Comparison of ENCODE assay signal across 16 cellular contexts in the genomic region with DNA sequence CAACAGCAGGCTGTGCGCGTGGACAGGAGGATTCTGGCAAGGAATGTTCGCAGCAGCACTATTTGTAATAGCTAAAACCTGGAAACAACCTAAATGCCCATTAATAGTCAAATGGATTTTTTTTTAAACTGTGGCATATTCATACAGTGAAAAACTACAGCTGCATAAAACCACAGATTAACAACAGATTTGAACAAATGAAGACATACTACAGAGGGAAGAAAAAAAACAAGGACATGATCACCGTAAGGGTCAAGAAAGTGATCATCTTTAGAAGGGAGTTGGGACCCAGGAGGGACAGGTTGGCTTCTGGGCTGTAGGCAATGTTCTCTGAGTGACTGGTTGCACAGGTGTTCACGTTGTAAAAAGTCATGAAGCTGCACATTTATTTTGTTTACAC. TPM values are rescaled to one million over a fixed set of nuclear protein-coding genes. Genes with fewer than 3 reads are reported as not detected.
DNase-seq lines count a peak whose midpoint lies in the region; ATAC-seq and TF ChIP-seq lines count a peak whose summit lies in the region.
"Had no signal": no experiment of that assay in that cellular context is flagged by ENCODE, and none has a peak within 500 bp of the region (broad histone marks: within the 10 kb centered on the region; RNA-seq: fewer than 3 reads in every experiment).

No MANE protein-coding gene starts in this region.

- H3K36me3 ChIP-seq in osteoblast (ENCODE audit: insufficient read depth, low read length), result no peaks in the 10 kb centered on the region
- H3K36me3 ChIP-seq: brain microvascular endothelial cell, HAP-1 had no signal

- H3K4me1 Mint-ChIP-seq in activated T-cell treated with anti-CD3 and anti-CD28 coated beads, Interleukin-2, amount 50 U/mL, for 4 hours (ENCODE audit: low read depth), result peaks cover 20% of the 10 kb centered on the region
- H3K4me1 Mint-ChIP-seq in IgD-negative memory B cell (peaks cover 9 to 16% (median 11%) of the 10 kb centered on the region in 3 donors), chondrocyte (ENCODE audit: low read depth) (peaks cover 17% of the 10 kb centered on the region), endothelial cell (ENCODE audit: unreplicated experiment) (peaks cover 21% of the 10 kb centered on the region)

- H4K20me1 ChIP-seq in osteoblast (ENCODE audit: insufficient read depth, low read length), result peaks cover 3% of the 10 kb centered on the region

- H3K27me3 ChIP-seq in osteoblast (ENCODE audit: insufficient read depth, low read length), result peaks cover 53% of the 10 kb centered on the region
- H3K27me3 ChIP-seq: upper lobe of left lung had no signal

- H3K9me3 ChIP-seq in osteoblast (ENCODE audit: low read depth, low read length), result no peaks in the 10 kb centered on the region
- H3K9me3 ChIP-seq: HAP-1, upper lobe of left lung had no signal

- H3K4me3 Mint-ChIP-seq in activated T-cell treated with anti-CD3 and anti-CD28 coated beads, Interleukin-2, amount 50 U/mL, for 4 hours, result peak overlapping the region; percentile 8
- H3K4me3 Mint-ChIP-seq in IgD-negative memory B cell (peak overlapping the region; percentile 41 to 94 (median 75)), chondrocyte (ENCODE audit: unreplicated experiment) (peak overlapping the region; percentile 3), endothelial cell (ENCODE audit: unreplicated experiment) (no peak overlapping the region)

- no peak for ATAC-seq in activated T-cell treated with anti-CD3 and anti-CD28 coated beads, Interleukin-2, amount 50 U/mL, for 4 hours
- ATAC-seq: stimulated activated naive CD8-positive, alpha-beta T cell treated with anti-CD3 and anti-CD28 coated beads, Interleukin-15, Interleukin-2, amounts not matched to agents 100 U/mL and 50 U/mL, for 24 hours had no signal

- TF ChIP-seq CTCF in chondrocyte (IDR thresholded peaks at IDR 0.05), result no peak
- TF ChIP-seq CTCF in osteoblast (IDR thresholded peaks at IDR 0.05; ENCODE audit: extremely low read depth, low read depth, low read length), result no peak
- no peak for TF ChIP-seq CTCF in endothelial cell (IDR thresholded peaks at IDR 0.05; ENCODE audit: unreplicated experiment)

- no peaks in the 10 kb centered on the region for H3K79me2 ChIP-seq in osteoblast (ENCODE audit: insufficient read depth, low read length)

- H3K36me3 Mint-ChIP-seq in activated T-cell treated with anti-CD3 and anti-CD28 coated beads, Interleukin-2, amount 50 U/mL, for 4 hours (ENCODE audit: insufficient read depth), result peaks cover 17% of the 10 kb centered on the region
- H3K36me3 Mint-ChIP-seq in IgD-negative memory B cell, result peaks cover 10% of the 10 kb centered on the region
- H3K36me3 Mint-ChIP-seq in chondrocyte (ENCODE audit: low read depth), result peaks cover 19% of the 10 kb centered on the region
- peaks cover 26% of the 10 kb centered on the region for H3K36me3 Mint-ChIP-seq in endothelial cell (ENCODE audit: low read depth, unreplicated experiment)

- no peak overlapping the region for H3K27ac ChIP-seq in osteoblast (ENCODE audit: low read depth, low read length)
- H3K27ac ChIP-seq: brain microvascular endothelial cell, HL-60 had no signal

- no peaks in the 10 kb centered on the region for H3K9me3 Mint-ChIP-seq in activated T-cell treated with anti-CD3 and anti-CD28 coated beads, Interleukin-2, amount 50 U/mL, for 4 hours
- H3K9me3 Mint-ChIP-seq in IgD-negative memory B cell (peaks cover 0 to 6% (median 3%) of the 10 kb centered on the region in 3 donors), chondrocyte (ENCODE audit: low read depth) (no peaks in the 10 kb centered on the region), endothelial cell (ENCODE audit: unreplicated experiment) (peaks cover 5% of the 10 kb centered on the region)

- H3K4me1 ChIP-seq in osteoblast (ENCODE audit: insufficient read depth, low read length), result no peaks in the 10 kb centered on the region
- H3K4me1 ChIP-seq: HAP-1 had no signal

- H3K4me3 ChIP-seq in osteoblast (ENCODE audit: insufficient read depth, low read length), result no peak overlapping the region

- no peak overlapping the region for H2AFZ ChIP-seq in osteoblast (ENCODE audit: low read length)

- H3K4me2 ChIP-seq in osteoblast (ENCODE audit: insufficient read depth, low read length), result no peak overlapping the region

- H3K27ac Mint-ChIP-seq in IgD-negative memory B cell (no peak overlapping the region), chondrocyte (ENCODE audit: unreplicated experiment) (no peak overlapping the region), endothelial cell (ENCODE audit: unreplicated experiment) (no peak overlapping the region)

- peaks cover 23% of the 10 kb centered on the region for H3K27me3 Mint-ChIP-seq in activated T-cell treated with anti-CD3 and anti-CD28 coated beads, Interleukin-2, amount 50 U/mL, for 4 hours (ENCODE audit: low read depth)
- peaks cover 42% of the 10 kb centered on the region for H3K27me3 Mint-ChIP-seq in IgD-negative memory B cell
- peaks cover 50% of the 10 kb centered on the region for H3K27me3 Mint-ChIP-seq in chondrocyte (ENCODE audit: low read depth)
- peaks cover 15% of the 10 kb centered on the region for H3K27me3 Mint-ChIP-seq in endothelial cell (ENCODE audit: unreplicated experiment)

- no peak for DNase-seq in activated T-cell treated with anti-CD3 and anti-CD28 coated beads, Interleukin-2, amount 50 U/mL, for 4 hours
- DNase-seq in activated T-cell treated with anti-CD3 and anti-CD28 coated beads, Interleukin-2, amount 50 U/mL, for 1 hour, result no peak
- no peak for DNase-seq in chondrocyte (ENCODE audit: low spot score)
- peak; percentile 69 for DNase-seq in osteoblast (ENCODE audit: insufficient read length, low spot score, missing footprints)
- no peak for DNase-seq in occipital lobe (lab: John Stamatoyannopoulos, UW)
- no peak for DNase-seq in NCI-H1436 (lab: John Stamatoyannopoulos, UW)
- no peak for DNase-seq in endothelial cell (ENCODE audit: low spot score)
- DNase-seq: activated naive CD4-positive, alpha-beta T cell treated with anti-CD3 and anti-CD28 coated beads, Interleukin-2, amount 50 U/mL, for 16 hours; brain microvascular endothelial cell; cortex of kidney; Right ventricle myocardium superior; stimulated activated naive CD8-positive, alpha-beta T cell treated with anti-CD3 and anti-CD28 coated beads, Interleukin-15, Interleukin-2, amounts not matched to agents 100 U/mL and 50 U/mL, for 24 hours; upper lobe of left lung had no signal

RNA-seq across cellular contexts. Expression of a gene that starts 1.2 kb away (rescaled TPM):
- total RNA-seq in activated T-cell treated with anti-CD3 and anti-CD28 coated beads, Interleukin-2, amount 50 U/mL, for 4 hours, result 1 to 10 TPM in 1 of 3 donors, under 1 TPM in 2; 0.71 to 1.2 (median 0.96) TPM
- 2.8 TPM for polyA plus RNA-seq in IgD-negative memory B cell
- total RNA-seq in chondrocyte (0.17 to 1.3 TPM (median 1.3 TPM) in 3 replicates), osteoblast (not detected in 2 replicates), occipital lobe (22.8 TPM), endothelial cell (ENCODE audit: unreplicated experiment) (0.41 TPM)

Comparison
In these comparisons a context has a peak if more than half of its experiments do, and no peak if none do; other contexts are left out.
1. RNA of a gene that starts 1.2 kb away (total RNA-seq): 22.8 TPM in occipital lobe (single experiment); 0.17 to 1.3 TPM in chondrocyte, 0.71 to 1.2 TPM in activated T-cell treated with anti-CD3 and anti-CD28 coated beads, Interleukin-2, amount 50 U/mL, for 4 hours, 0.41 TPM in endothelial cell (single experiment) and not detected in osteoblast; every median in the first group is over 10 times any median in the second.